In the genomic region with DNA sequence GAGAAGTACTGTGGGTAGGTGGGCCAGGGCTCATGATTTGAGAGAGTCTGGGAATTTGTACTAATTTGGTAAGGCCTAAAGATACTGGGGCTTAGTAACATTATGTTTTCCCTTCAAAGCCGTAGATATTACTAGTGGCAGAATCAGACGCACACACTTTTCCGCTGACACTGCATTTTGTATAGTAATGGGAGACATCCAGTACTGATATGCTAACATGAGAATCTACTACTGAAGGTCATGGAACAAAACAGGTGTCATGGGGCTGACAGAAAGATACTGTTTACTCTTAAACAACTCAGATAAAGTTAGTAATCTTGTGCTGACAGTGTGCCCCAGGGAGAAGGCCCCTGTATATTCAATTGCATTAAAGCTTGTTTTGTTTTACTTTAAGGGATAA, we compare ENCODE assay signal across 19 cellular contexts. TPM values are rescaled to one million over a fixed set of nuclear protein-coding genes. Genes with fewer than 3 reads are reported as not detected.
DNase-seq lines count a peak whose midpoint lies in the region; ATAC-seq, FAIRE-seq and TF ChIP-seq lines count a peak whose summit lies in the region.
"Had no signal": no experiment of that assay in that cellular context is flagged by ENCODE, and none has a peak within 500 bp of the region (broad histone marks: within the 10 kb centered on the region; RNA-seq: fewer than 3 reads in every experiment).

No MANE protein-coding gene starts in this region.

- H3K36me3 ChIP-seq in CD4-positive, alpha-beta memory T cell (ENCODE audit: insufficient read depth, low read length) = no peaks in the 10 kb centered on the region
- H3K36me3 ChIP-seq: ascending aorta, ovary, sigmoid colon, WERI-Rb-1 had no signal

- intact Hi-C loops in CD4-positive, alpha-beta memory T cell (cut with micrococcal nuclease) = no loop called here
- intact Hi-C loops in activated CD8-positive, alpha-beta T cell treated with anti-CD3 and anti-CD28 coated beads for 36 hours (cut with micrococcal nuclease) = no loop called here

- no peak overlapping the region for H3K4me3 ChIP-seq in A549
- H3K4me3 ChIP-seq in CD4-positive, alpha-beta memory T cell (ENCODE audit: low read length in 2 of 2) = no peak overlapping the region
- H3K4me3 ChIP-seq: ascending aorta, ovary, sigmoid colon had no signal

- peaks cover 67 to 95% (median 83%) of the 10 kb centered on the region in 4 donors for H3K4me1 Mint-ChIP-seq in CD4-positive, alpha-beta memory T cell
- H3K4me1 Mint-ChIP-seq in activated CD8-positive, alpha-beta T cell treated with anti-CD3 and anti-CD28 coated beads for 36 hours (ENCODE audit: low read depth) = peaks cover 74% of the 10 kb centered on the region
- peaks cover 83 to 96% of the 10 kb centered on the region in 2 donors for H3K4me1 Mint-ChIP-seq in immature natural killer cell
- H3K4me1 Mint-ChIP-seq: endodermal cell, H9 had no signal

- CTCF ChIA-PET in A549 (lab: Yijun Ruan, JAX) = no interaction called here
- CTCF ChIA-PET in CD4-positive, alpha-beta memory T cell (lab: Charles Lee; ENCODE audit: partially characterized antibody) = interaction anchor here (0.9 to 2.2 kb wide), 4 partner anchors 11 to 54 kb away, joined by 3 to 12 read pairs (median 8); partner anchors contain the start of gene GIMAP7
- CTCF ChIA-PET in activated CD8-positive, alpha-beta T cell treated with anti-CD3 and anti-CD28 coated beads for 36 hours (lab: Charles Lee) = interaction anchor here (0.8 to 2.0 kb wide), 2 partner anchors 11 to 55 kb away, joined by 4 to 8 read pairs; partner anchors contain the start of gene GIMAP7

- no peak overlapping the region for H3K4me2 ChIP-seq in A549

- whole genome bisulfite sequencing in A549 (ENCODE audit: missing lambda C conversion rate) = 71% methylated on average over 3 of the region's 3 CpGs

- peak overlapping the region; percentile 84 to 99 (median 92) for H3K27ac Mint-ChIP-seq in CD4-positive, alpha-beta memory T cell
- H3K27ac Mint-ChIP-seq in activated CD8-positive, alpha-beta T cell treated with anti-CD3 and anti-CD28 coated beads for 36 hours = peak overlapping the region; percentile 92
- H3K27ac Mint-ChIP-seq in immature natural killer cell = peak overlapping the region; percentile 83 to 97 (median 87)
- H3K27ac Mint-ChIP-seq: endodermal cell, H9 had no signal

- TF ChIP-seq RAD21 in A549 (conservative IDR thresholded peaks at IDR 0.05 in 1 of 2, IDR thresholded peaks at IDR 0.05 in 1 of 2) = no peak

- no peaks in the 10 kb centered on the region for H3K27me3 Mint-ChIP-seq in CD4-positive, alpha-beta memory T cell
- H3K27me3 Mint-ChIP-seq in activated CD8-positive, alpha-beta T cell treated with anti-CD3 and anti-CD28 coated beads for 36 hours = no peaks in the 10 kb centered on the region
- peaks cover 0 to 3% (median 2%) of the 10 kb centered on the region in 3 donors for H3K27me3 Mint-ChIP-seq in immature natural killer cell (ENCODE audit: low read depth in 3 of 3)

- no peak for DNase-seq in A549 (ENCODE audit: low read depth in 1 of 2, low spot score in 1 of 2)
- DNase-seq in CD4-positive, alpha-beta memory T cell = peak in 2 of 5 donors; percentile 28 to 72
- peak; percentile 47 for DNase-seq in activated CD8-positive, alpha-beta T cell treated with anti-CD3 and anti-CD28 coated beads for 36 hours
- no peak for DNase-seq in immature natural killer cell
- no peak for DNase-seq in NCI-H2171 (lab: John Stamatoyannopoulos, UW)
- DNase-seq in HuH-7.5 (ENCODE audit: low spot score) = no peak
- DNase-seq: endodermal cell; H9; Karpas-422; left ventricle myocardium superior; NCI-H1105; ovary; Right ventricle myocardium superior; sigmoid colon; stimulated activated CD8-positive, alpha-beta memory T cell treated with anti-CD3 and anti-CD28 coated beads, Interleukin-4, amount 100 ng/mL, for 48 hours; WERI-Rb-1 had no signal

- POLR2A ChIA-PET in A549 (lab: Yijun Ruan, JAX) = no interaction called here
- POLR2A ChIA-PET in CD4-positive, alpha-beta memory T cell (lab: Charles Lee; ENCODE audit: partially characterized antibody) = interaction anchor here (0.8 to 10.4 kb wide), 13 partner anchors 11 to 251 kb away, joined by 3 to 280 read pairs (median 8); partner anchors contain the start of genes GIMAP4, GIMAP7 and GIMAP8
- POLR2A ChIA-PET in activated CD8-positive, alpha-beta T cell treated with anti-CD3 and anti-CD28 coated beads for 36 hours (lab: Charles Lee) = interaction anchor here (1.2 to 4.1 kb wide), 4 partner anchors 11 to 165 kb away, joined by 3 to 36 read pairs (median 8); partner anchors contain the start of genes GIMAP4, GIMAP7 and GIMAP8

- ATAC-seq in A549 = no peak
- ATAC-seq in activated CD8-positive, alpha-beta T cell treated with anti-CD3 and anti-CD28 coated beads for 36 hours = peak; percentile 26
- no peak for ATAC-seq in esophagus mucosa
- ATAC-seq in HG03378 (IDR thresholded peaks at IDR 0.05; ENCODE audit: unreplicated experiment) = no peak

- no peak for TF ChIP-seq CTCF in A549 (IDR thresholded peaks at IDR 0.05)
- no peak for TF ChIP-seq CTCF in activated CD8-positive, alpha-beta T cell treated with anti-CD3 and anti-CD28 coated beads for 36 hours (IDR thresholded peaks at IDR 0.05)

- TF ChIP-seq EP300 in A549 (IDR thresholded peaks at IDR 0.05) = no peak

- TF ChIP-seq POLR2A in A549 (IDR thresholded peaks at IDR 0.05; ENCODE audit: low read length) = no peak

- H3K27ac ChIP-seq in A549 = no peak overlapping the region
- H3K27ac ChIP-seq in CD4-positive, alpha-beta memory T cell (ENCODE audit: low read depth, low read length) = peak overlapping the region; percentile 51
- H3K27ac ChIP-seq: ascending aorta, ovary, sigmoid colon, WERI-Rb-1 had no signal

- H3K36me3 Mint-ChIP-seq in CD4-positive, alpha-beta memory T cell = peaks cover 19 to 26% of the 10 kb centered on the region in 2 donors
- peaks cover 32% of the 10 kb centered on the region for H3K36me3 Mint-ChIP-seq in activated CD8-positive, alpha-beta T cell treated with anti-CD3 and anti-CD28 coated beads for 36 hours (ENCODE audit: low read depth)
- H3K36me3 Mint-ChIP-seq in immature natural killer cell = peaks cover 0 to 17% (median 11%) of the 10 kb centered on the region in 3 donors

- H3K9me3 ChIP-seq in A549 = no peaks in the 10 kb centered on the region
- no peaks in the 10 kb centered on the region for H3K9me3 ChIP-seq in CD4-positive, alpha-beta memory T cell (ENCODE audit: control insufficient read depth in 1 of 2, low read length in 2 of 2)
- H3K9me3 ChIP-seq: ascending aorta, ovary, sigmoid colon had no signal

- H3K4me1 ChIP-seq in A549 = no peaks in the 10 kb centered on the region
- H3K4me1 ChIP-seq in CD4-positive, alpha-beta memory T cell (ENCODE audit: insufficient read depth, low read length) = peaks cover 63% of the 10 kb centered on the region
- H3K4me1 ChIP-seq: ascending aorta, sigmoid colon had no signal

- H3K27me3 ChIP-seq in CD4-positive, alpha-beta memory T cell (ENCODE audit: insufficient read depth, low read length) = no peaks in the 10 kb centered on the region
- H3K27me3 ChIP-seq: ascending aorta, ovary, sigmoid colon had no signal

- FAIRE-seq in A549 (lab: Jason Lieb, UNC) = no peak

- peaks cover 0 to 29% (median 21%) of the 10 kb centered on the region in 8 donors for H3K9me3 Mint-ChIP-seq in CD4-positive, alpha-beta memory T cell
- peaks cover 23% of the 10 kb centered on the region for H3K9me3 Mint-ChIP-seq in activated CD8-positive, alpha-beta T cell treated with anti-CD3 and anti-CD28 coated beads for 36 hours
- peaks cover 4 to 13% (median 5%) of the 10 kb centered on the region in 6 donors for H3K9me3 Mint-ChIP-seq in immature natural killer cell

- H3K4me3 Mint-ChIP-seq in CD4-positive, alpha-beta memory T cell = peak overlapping the region; percentile 62 to 86 (median 75)
- peak overlapping the region; percentile 51 for H3K4me3 Mint-ChIP-seq in activated CD8-positive, alpha-beta T cell treated with anti-CD3 and anti-CD28 coated beads for 36 hours
- peak overlapping the region in 4 of 5 donors; percentile 15 to 64 (median 32) for H3K4me3 Mint-ChIP-seq in immature natural killer cell
- H3K4me3 Mint-ChIP-seq: endodermal cell, H9 had no signal

TF ChIP-seq in A549, 52 proteins besides CTCF, POLR2A, EP300 and RAD21 (continues in another document):
- TF ChIP-seq PBX3 (IDR thresholded peaks at IDR 0.05) = no peak
- TF ChIP-seq CBX2 (IDR thresholded peaks at IDR 0.05; ENCODE audit: borderline replicate concordance, low read depth) = no peak
- TF ChIP-seq MAFK (IDR thresholded peaks at IDR 0.05; ENCODE audit: partially characterized antibody) = peak; percentile 96
- no peak for TF ChIP-seq KDM1A (IDR thresholded peaks at IDR 0.05; ENCODE audit: low read depth)
- no peak for TF ChIP-seq CEBPB (IDR thresholded peaks at IDR 0.05)

RNA-seq across cellular contexts. Expression of gene GIMAP7, which starts 11.1 kb away (rescaled TPM):
- polyA plus RNA-seq in A549 (2011; rRNA removed) (not detected in 2 replicates), A549 (2017; fragmentation: RNase III; extraction: RNeasy Plus Mini Kit Qiagen cat#74134 plus additional on column Dnase treatment) (not detected in 3 replicates), immature natural killer cell (100 to 1,000 TPM; 285 to 709 (median 555) TPM)
- not detected in 2 replicates for polyA plus RNA-seq in A549 (2012; cell fraction: cytosol; rRNA removed)
- not detected in 2 replicates for polyA plus RNA-seq in A549 (2012; cell fraction: nucleus; rRNA removed)
- not detected in 2 replicates for polyA minus RNA-seq in A549 (2011; rRNA and poly(A)+ RNA removed)
- total RNA-seq in CD4-positive, alpha-beta memory T cell = 100 to 1,000 TPM; 464 to 476 TPM
- polyA plus RNA-seq in CD4-positive, alpha-beta memory T cell = 1,000 to 10,000 TPM in 1 of 2 donors, 100 to 1,000 TPM in 1; 557 to 1,096 TPM
- total RNA-seq in activated CD8-positive, alpha-beta T cell treated with anti-CD3 and anti-CD28 coated beads for 36 hours = 10 to 100 TPM; 29.0 to 29.5 TPM
- 2.7 TPM for total RNA-seq in esophagus mucosa
- total RNA-seq: endodermal cell, H9 had no signal

RNA-seq across cellular contexts. Expression of gene GIMAP8, which starts 53.2 kb away (rescaled TPM):
- polyA plus RNA-seq in A549 (2011; rRNA removed) (not detected in 2 replicates), A549 (2017; fragmentation: RNase III; extraction: RNeasy Plus Mini Kit Qiagen cat#74134 plus additional on column Dnase treatment) (not detected in 3 replicates), immature natural killer cell (10 to 100 TPM in 1 of 3 donors, 1 to 10 TPM in 2; 2.6 to 25.1 (median 5.0) TPM)
- polyA plus RNA-seq in A549 (2012; cell fraction: cytosol; rRNA removed) = not detected in 2 replicates
- not detected in 2 replicates for polyA plus RNA-seq in A549 (2012; cell fraction: nucleus; rRNA removed)
- not detected in 2 replicates for polyA minus RNA-seq in A549 (2011; rRNA and poly(A)+ RNA removed)
- 10 to 100 TPM; 59.0 to 62.5 TPM for total RNA-seq in CD4-positive, alpha-beta memory T cell
- 10 to 100 TPM in 1 of 2 donors, 1 to 10 TPM in 1; 9.8 to 39.9 TPM for polyA plus RNA-seq in CD4-positive, alpha-beta memory T cell
- 1 to 10 TPM; 8.6 to 8.7 TPM for total RNA-seq in activated CD8-positive, alpha-beta T cell treated with anti-CD3 and anti-CD28 coated beads for 36 hours
- 1.6 TPM for total RNA-seq in esophagus mucosa
- total RNA-seq: endodermal cell, H9 had no signal

Comparison
In these comparisons a context has a peak if more than half of its experiments do, and no peak if none do; other contexts are left out.
1. RNA of gene GIMAP7, which starts 11.1 kb away (total RNA-seq): 464 to 476 TPM in CD4-positive, alpha-beta memory T cell; 29.0 to 29.5 TPM in activated CD8-positive, alpha-beta T cell treated with anti-CD3 and anti-CD28 coated beads for 36 hours and 2.7 TPM in esophagus mucosa (single experiment); every median in the first group is over 10 times any median in the second.
2. RNA of gene GIMAP8, which starts 53.2 kb away (total RNA-seq): 59.0 to 62.5 TPM in CD4-positive, alpha-beta memory T cell; 8.6 to 8.7 TPM in activated CD8-positive, alpha-beta T cell treated with anti-CD3 and anti-CD28 coated beads for 36 hours and 1.6 TPM in esophagus mucosa (single experiment); every median in the first group is over 4 times any median in the second.
3. Peak in every context shown above with its lines, with median percentiles within 50 percentile points of each other: H3K27ac Mint-ChIP-seq and H3K4me3 Mint-ChIP-seq.